Comparison of ENCODE assay signal across 19 cellular contexts in the genomic region with DNA sequence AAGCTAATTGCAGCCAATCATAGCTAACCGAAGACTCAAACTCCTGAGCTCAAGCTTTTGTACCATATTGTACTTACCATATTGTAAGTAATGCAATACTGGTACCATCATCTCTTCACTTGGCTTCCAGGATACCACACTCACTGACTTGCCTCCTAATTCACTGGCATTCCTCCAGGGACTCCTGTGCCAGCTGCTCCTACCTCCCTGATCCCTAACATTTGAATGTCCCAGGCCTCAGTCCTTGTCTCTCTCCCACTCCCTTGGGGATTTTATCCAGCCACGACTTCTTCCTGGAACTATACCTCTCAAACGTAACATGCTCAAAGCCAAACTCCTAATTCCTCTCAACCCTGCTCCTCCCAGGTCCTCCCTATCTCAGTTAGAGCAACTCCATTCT. TPM values are rescaled to one million over a fixed set of nuclear protein-coding genes. Genes with fewer than 3 reads are reported as not detected.
DNase-seq lines count a peak whose midpoint lies in the region; ATAC-seq and TF ChIP-seq lines count a peak whose summit lies in the region.
"Had no signal": no experiment of that assay in that cellular context is flagged by ENCODE, and none has a peak within 500 bp of the region (broad histone marks: within the 10 kb centered on the region; RNA-seq: fewer than 3 reads in every experiment).

No MANE protein-coding gene starts in this region.

- peaks cover 0 to 2% (median 0%) of the 10 kb centered on the region in 7 donors for H3K9me3 Mint-ChIP-seq in CD14-positive monocyte
- H3K9me3 Mint-ChIP-seq: activated T-cell treated with anti-CD3 and anti-CD28 coated beads, Interleukin-2, amount 50 U/mL, for 72 hours; CD8-positive, alpha-beta memory T cell had no signal

- H3K36me3 Mint-ChIP-seq in CD14-positive monocyte = peaks cover 51 to 81% of the 10 kb centered on the region in 2 donors

- intact Hi-C loops in CD14-positive monocyte (cut with micrococcal nuclease) = no loop called here

- no peak for ATAC-seq in GM21723 (IDR thresholded peaks at IDR 0.05; ENCODE audit: unreplicated experiment)
- no peak for ATAC-seq in HG02678 (IDR thresholded peaks at IDR 0.05; ENCODE audit: unreplicated experiment)
- ATAC-seq: activated T-cell treated with anti-CD3 and anti-CD28 coated beads, Interleukin-2, amount 50 U/mL, for 72 hours; body of pancreas had no signal

- DNase-seq in CD14-positive monocyte (ENCODE audit: low spot score) = no peak
- DNase-seq in DMS 273 treated with DMSO at 0.1 percent for 48 hours (lab: John Stamatoyannopoulos, UW) = peak; percentile 72
- DNase-seq in NCI-H524 (lab: John Stamatoyannopoulos, UW) = peak; percentile 96 to 97
- peak; percentile 6 for DNase-seq in fibroblast of the aortic adventitia (ENCODE audit: low read depth)
- no peak for DNase-seq in amygdala (lab: John Stamatoyannopoulos, UW)
- no peak for DNase-seq in GF-D8 (lab: John Stamatoyannopoulos, UW)
- DNase-seq: activated T-cell treated with anti-CD3 and anti-CD28 coated beads, Interleukin-2, amount 50 U/mL, for 72 hours; body of pancreas; CD8-positive, alpha-beta memory T cell; colonic mucosa; DMS79 treated with DMSO at 0.1 percent for 48 hours; mammary epithelial cell; stimulated activated CD4-positive, alpha-beta T cell treated with anti-CD3 and anti-CD28 coated beads, Interleukin-12 subunit alpha, Interleukin-12 subunit beta, amount 100 ng/mL, for 4 hours; T-helper 1 cell; transverse colon had no signal

- TF ChIP-seq CTCF in CD14-positive monocyte (IDR thresholded peaks at IDR 0.05) (no peak), fibroblast of the aortic adventitia (IDR thresholded peaks at IDR 0.05; ENCODE audit: insufficient read depth, low read length) (no peak)

- no peaks in the 10 kb centered on the region for H3K4me1 Mint-ChIP-seq in CD14-positive monocyte

- peak overlapping the region in 5 of 7 donors; percentile 7 to 82 (median 63) for H3K27ac Mint-ChIP-seq in CD14-positive monocyte
- H3K27ac Mint-ChIP-seq: activated T-cell treated with anti-CD3 and anti-CD28 coated beads, Interleukin-2, amount 50 U/mL, for 72 hours had no signal

- peaks cover 0 to 2% (median 1%) of the 10 kb centered on the region in 3 donors for H3K27me3 Mint-ChIP-seq in CD14-positive monocyte (ENCODE audit: low read depth in 3 of 3)
- H3K27me3 Mint-ChIP-seq: activated naive CD8-positive, alpha-beta T cell; CD8-positive, alpha-beta memory T cell had no signal

- no peak overlapping the region for H3K4me3 ChIP-seq in fibroblast of the aortic adventitia (ENCODE audit: low read depth, low read length)
- H3K4me3 ChIP-seq: body of pancreas, colonic mucosa, right atrium auricular region, transverse colon had no signal

- no peak overlapping the region for H3K4me3 Mint-ChIP-seq in CD14-positive monocyte
- H3K4me3 Mint-ChIP-seq: activated naive CD8-positive, alpha-beta T cell; activated T-cell treated with anti-CD3 and anti-CD28 coated beads, Interleukin-2, amount 50 U/mL, for 72 hours; CD8-positive, alpha-beta memory T cell had no signal

RNA-seq across cellular contexts. Expression of gene USP48, which starts 33.8 kb away (rescaled TPM):
- polyA plus RNA-seq in CD14-positive monocyte = 10 to 100 TPM; 26.5 to 40.2 TPM
- total RNA-seq in fibroblast of the aortic adventitia (ENCODE audit: low replicate concordance) = 57.9 and 131 TPM in 2 replicates

Comparison
In these comparisons a context has a peak if more than half of its experiments do, and no peak if none do; other contexts are left out.
1. DNase-seq: peak in DMS 273 treated with DMSO at 0.1 percent for 48 hours (single experiment), NCI-H524 (2 of 2) and fibroblast of the aortic adventitia (single experiment); none in CD14-positive monocyte (single experiment), amygdala (0 of 56) and GF-D8 (single experiment).